In the genomic region with DNA sequence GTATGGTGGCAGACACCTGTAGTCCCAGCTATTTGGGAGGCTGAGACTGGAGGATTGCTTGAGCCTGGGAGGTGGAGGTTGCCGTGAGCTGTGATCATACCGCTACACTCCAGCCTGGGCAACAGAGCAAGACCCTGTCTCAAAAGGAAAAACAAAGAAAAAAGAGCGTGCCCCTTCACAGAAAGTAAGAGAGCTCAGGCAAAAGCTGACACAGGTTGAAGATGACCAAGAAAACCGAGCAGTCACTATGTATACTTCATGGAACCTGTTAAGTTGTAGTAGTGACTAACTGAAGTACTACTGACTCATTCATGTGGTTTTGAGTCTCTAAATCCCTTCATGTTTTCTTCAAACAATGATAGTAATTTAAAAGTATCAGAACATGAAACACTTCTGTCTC, we compare ENCODE assay signal across 9 cellular contexts. TPM values are rescaled to one million over a fixed set of nuclear protein-coding genes. Genes with fewer than 3 reads are reported as not detected.
DNase-seq lines count a peak whose midpoint lies in the region; ATAC-seq, FAIRE-seq and TF ChIP-seq lines count a peak whose summit lies in the region.
"Had no signal": no experiment of that assay in that cellular context is flagged by ENCODE, and none has a peak within 500 bp of the region (broad histone marks: within the 10 kb centered on the region; RNA-seq: fewer than 3 reads in every experiment).

No MANE protein-coding gene starts in this region.

- H3K79me2 ChIP-seq in HepG2 (ENCODE audit: insufficient read depth, low read length) = no peaks in the 10 kb centered on the region

- POLR2A ChIA-PET in HepG2 (lab: Yijun Ruan, JAX) = no interaction called here
- POLR2A ChIA-PET in activated CD4-positive, alpha-beta memory T cell treated with anti-CD3 and anti-CD28 coated beads for 36 hours (lab: Charles Lee) = no interaction called here

- in situ Hi-C loops in HepG2 (cut with HindIII; ENCODE audit: extremely low pct_ligation_motif_present, low pct_unique_long_range_greater_than_20kb) = no loop called here

- FAIRE-seq in HepG2 (lab: Jason Lieb, UNC) = no peak

- BruUV-seq in HepG2 (replicated peaks; lab: Mats Ljungman, UMichigan) = no TSS peak

- CTCF ChIA-PET in HepG2 (lab: Yijun Ruan, JAX; ENCODE audit: low intra/inter-chr PET ratio, low total read pairs) = no interaction called here
- CTCF ChIA-PET in activated CD4-positive, alpha-beta memory T cell treated with anti-CD3 and anti-CD28 coated beads for 36 hours (lab: Charles Lee) = interaction anchor here (1.0 to 7.2 kb wide), 10 partner anchors 10 to 91 kb away, joined by 3 to 48 read pairs (median 4); no protein-coding TSS in a partner anchor

- TF ChIP-seq RAD21 in HepG2 (CRISPR knock-in tag; IDR thresholded peaks at IDR 0.05) = no peak

- ATAC-seq in HepG2 = no peak
- no peak for ATAC-seq in right lobe of liver

- TF ChIP-seq EP300 in HepG2 (IDR thresholded peaks at IDR 0.05; ENCODE audit: low read depth in 2 of 2, low read length in 2 of 2) (no peak), HepG2 (CRISPR knock-in tag; IDR thresholded peaks at IDR 0.05; ENCODE audit: borderline replicate concordance) (no peak)

- intact Hi-C loops in HepG2 (cut with micrococcal nuclease; ENCODE audit: unreplicated experiment) (no loop called here), right lobe of liver (cut with DNase I) (no loop called here), posterior vena cava (cut with DNase I) (no loop called here)
- intact Hi-C loops in activated CD4-positive, alpha-beta memory T cell treated with anti-CD3 and anti-CD28 coated beads for 36 hours (cut with micrococcal nuclease) = loop anchor here (2.0 to 5.0 kb wide), 2 partner anchors 16 to 335 kb away; no protein-coding TSS in a partner anchor

- TF ChIP-seq CTCF in HepG2 (CRISPR knock-in tag; IDR thresholded peaks at IDR 0.05) (no peak), right lobe of liver (IDR thresholded peaks at IDR 0.05) (no peak)

- peaks cover 47% of the 10 kb centered on the region for H3K27me3 Mint-ChIP-seq in activated CD4-positive, alpha-beta memory T cell treated with anti-CD3 and anti-CD28 coated beads for 36 hours
- H3K27me3 Mint-ChIP-seq in immature natural killer cell (ENCODE audit: low read depth in 3 of 3) = peaks cover 22 to 35% (median 25%) of the 10 kb centered on the region in 3 donors

- no peak overlapping the region for H3K27ac ChIP-seq in HepG2 (ENCODE audit: extremely low read length, insufficient read depth, low read length)
- no peak overlapping the region for H3K27ac ChIP-seq in right lobe of liver

- H3K4me2 ChIP-seq in HepG2 (ENCODE audit: low read depth, low read length) = no peak overlapping the region

- H3K4me3 ChIP-seq in HepG2 (replicated peaks in 1 of 3; ENCODE audit: insufficient read depth in 1 of 3, low read depth in 2 of 3, low read length in 3 of 3) = no peak overlapping the region
- H3K4me3 ChIP-seq in right lobe of liver = no peak overlapping the region
- H3K4me3 ChIP-seq in H7 (ENCODE audit: insufficient read depth, low read depth, low read length) = no peak overlapping the region

- H3K9me3 Mint-ChIP-seq in activated CD4-positive, alpha-beta memory T cell treated with anti-CD3 and anti-CD28 coated beads for 36 hours = no peaks in the 10 kb centered on the region
- H3K9me3 Mint-ChIP-seq in immature natural killer cell = no peaks in the 10 kb centered on the region

- no peak overlapping the region for H3K9ac ChIP-seq in HepG2 (ENCODE audit: insufficient read depth, low read depth, low read length)

- no peak overlapping the region for H2AFZ ChIP-seq in HepG2 (ENCODE audit: low read length)

- H4K20me1 ChIP-seq in HepG2 (ENCODE audit: insufficient read depth, low read length) = no peaks in the 10 kb centered on the region
- H4K20me1 ChIP-seq: BLaER1 treated with 17β-estradiol and CSF1 and Interleukin-3, amounts not matched to agents 10 nM and 100 nM had no signal

- H3K36me3 Mint-ChIP-seq in activated CD4-positive, alpha-beta memory T cell treated with anti-CD3 and anti-CD28 coated beads for 36 hours = no peaks in the 10 kb centered on the region
- no peaks in the 10 kb centered on the region for H3K36me3 Mint-ChIP-seq in immature natural killer cell

- H3K9me3 ChIP-seq in HepG2 (ENCODE audit: low read length) = no peaks in the 10 kb centered on the region
- no peaks in the 10 kb centered on the region for H3K9me3 ChIP-seq in right lobe of liver
- H3K9me3 ChIP-seq: BLaER1 treated with 17β-estradiol and CSF1 and Interleukin-3, amounts not matched to agents 10 nM and 100 nM had no signal

- H3K36me3 ChIP-seq in HepG2 (replicated peaks in 1 of 2; ENCODE audit: control insufficient read depth in 1 of 2, insufficient read depth in 2 of 2, low read length in 2 of 2) (no peaks in the 10 kb centered on the region), right lobe of liver (no peaks in the 10 kb centered on the region), H7 (replicated peaks; ENCODE audit: control insufficient read depth, insufficient read depth, low read length) (no peaks in the 10 kb centered on the region)
- H3K36me3 ChIP-seq: BLaER1 treated with 17β-estradiol and CSF1 and Interleukin-3, amounts not matched to agents 10 nM and 100 nM had no signal

- H3K27me3 ChIP-seq in HepG2 (ENCODE audit: control insufficient read depth in 1 of 2, insufficient read depth in 2 of 2, low read length in 2 of 2) (peaks cover 21 to 83% of the 10 kb centered on the region in 2 experiments; a peak in 4 of 5 replicates), right lobe of liver (no peaks in the 10 kb centered on the region), H7 (ENCODE audit: control insufficient read depth, insufficient read depth, low read length) (peaks cover 80% of the 10 kb centered on the region)

- peaks cover 13% of the 10 kb centered on the region; the same call in 1 of the 2 replicates for H3K4me1 ChIP-seq in HepG2 (ENCODE audit: insufficient read depth, low read length)
- H3K4me1 ChIP-seq in right lobe of liver = peaks cover 0 to 6% (median 0%) of the 10 kb centered on the region in 4 donors

- WGBS in HepG2 (ENCODE audit: low lambda C conversion rate) = 40% methylated on average over 4 of the region's 4 CpGs
- 83% methylated on average over 4 of the region's 4 CpGs for WGBS in right lobe of liver (ENCODE audit: insufficient coverage, low coverage, low lambda C conversion rate, missing lambda C conversion rate)

- TF ChIP-seq POLR2A in HepG2 (IDR thresholded peaks at IDR 0.05; ENCODE audit: insufficient read depth in 1 of 2, low read depth in 2 of 2, low read length in 2 of 2) (no peak), right lobe of liver (IDR thresholded peaks at IDR 0.05) (no peak)

- peaks cover 21% of the 10 kb centered on the region for H3K4me1 Mint-ChIP-seq in activated CD4-positive, alpha-beta memory T cell treated with anti-CD3 and anti-CD28 coated beads for 36 hours (ENCODE audit: low read depth)
- H3K4me1 Mint-ChIP-seq in immature natural killer cell = peaks cover 14 to 16% of the 10 kb centered on the region in 2 donors

- H3K27ac Mint-ChIP-seq in activated CD4-positive, alpha-beta memory T cell treated with anti-CD3 and anti-CD28 coated beads for 36 hours = no peak overlapping the region
- H3K27ac Mint-ChIP-seq in immature natural killer cell = no peak overlapping the region

- H3K4me3 Mint-ChIP-seq in activated CD4-positive, alpha-beta memory T cell treated with anti-CD3 and anti-CD28 coated beads for 36 hours = peak overlapping the region; percentile 69
- H3K4me3 Mint-ChIP-seq in immature natural killer cell = peak overlapping the region; percentile 22 to 88 (median 76)

- DNase-seq in HepG2 (ENCODE audit: low spot score) (no peak), right lobe of liver (no peak), immature natural killer cell (no peak), H7 (no peak), posterior vena cava (ENCODE audit: low spot score) (no peak), Kasumi-1 (lab: John Stamatoyannopoulos, UW) (no peak)
- no peak for DNase-seq in activated CD4-positive, alpha-beta memory T cell treated with anti-CD3 and anti-CD28 coated beads for 36 hours
- no peak for DNase-seq in stimulated activated CD4-positive, alpha-beta T cell treated with anti-CD3 and anti-CD28 coated beads, Interleukin-4, amount 100 ng/mL, for 24 hours

RNA-seq across cellular contexts. Expression of a gene that starts 1.2 kb away (rescaled TPM):
- total RNA-seq in HepG2 (2016; rRNA removed; fragmentation: Illumina TruSeq; extraction: Trizol) (not detected in 2 replicates), right lobe of liver (under 1 TPM in 4 of 6 experiments, not detected in 2; 0.11 to 0.32 (median 0.18) TPM), posterior vena cava (1 to 10 TPM in 1 of 2 donors, under 1 TPM in 1; 0.43 to 1.2 TPM)
- not detected in 2 replicates for total RNA-seq in HepG2 (2016; cell fraction: cytosol; rRNA removed; fragmentation: Illumina TruSeq; extraction: Trizol; ENCODE audit: low read depth)
- not detected in 2 replicates for total RNA-seq in HepG2 (2016; cell fraction: insoluble cytoplasmic fraction; rRNA removed; fragmentation: Illumina TruSeq; extraction: Trizol)
- not detected in 2 replicates for total RNA-seq in HepG2 (2016; cell fraction: membrane; rRNA removed; fragmentation: Illumina TruSeq; extraction: Trizol)
- total RNA-seq in HepG2 (2016; cell fraction: nucleus; rRNA removed; fragmentation: Illumina TruSeq; extraction: Trizol) = not detected in 2 replicates
- polyA plus RNA-seq in HepG2 (2011; rRNA removed) (not detected in 2 replicates), immature natural killer cell (under 1 TPM in 1 of 3 donors, not detected in 2; 0.08 TPM)
- polyA plus RNA-seq in HepG2 (2011; cell fraction: cytosol; rRNA removed) = not detected in 2 replicates
- polyA plus RNA-seq in HepG2 (2011; cell fraction: nucleus; rRNA removed) = 0.06 TPM in 1 of 2 replicates, not detected in the other
- polyA plus RNA-seq in HepG2 (2012) = 0.07 TPM in 1 of 2 replicates, not detected in the other
- not detected in 2 replicates for polyA plus RNA-seq in HepG2 (2016; cell fraction: cytosol; fragmentation: Illumina TruSeq; extraction: Trizol; ENCODE audit: low read depth)
- polyA plus RNA-seq in HepG2 (2016; cell fraction: insoluble cytoplasmic fraction; fragmentation: Illumina TruSeq; extraction: Trizol; ENCODE audit: low read depth) = not detected in 2 replicates
- polyA plus RNA-seq in HepG2 (2016; cell fraction: membrane; fragmentation: Illumina TruSeq; extraction: Trizol; ENCODE audit: low read depth) = not detected in 2 replicates
- not detected in 2 replicates for polyA plus RNA-seq in HepG2 (2016; cell fraction: nucleus; fragmentation: Illumina TruSeq; extraction: Trizol; ENCODE audit: insufficient read depth, low read depth)
- polyA minus RNA-seq in HepG2 (2011; rRNA and poly(A)+ RNA removed; ENCODE audit: low replicate concordance) = not detected in 2 replicates
- polyA minus RNA-seq in HepG2 (2011; cell fraction: cytosol; rRNA and poly(A)+ RNA removed) = not detected in 2 replicates
- not detected in 2 replicates for polyA minus RNA-seq in HepG2 (2011; cell fraction: nucleus; rRNA and poly(A)+ RNA removed)
- under 1 TPM; 0.10 to 0.12 TPM for total RNA-seq in activated CD4-positive, alpha-beta memory T cell treated with anti-CD3 and anti-CD28 coated beads for 36 hours
- total RNA-seq in H7 (2014; rRNA removed; shearing (Covaris generic)) = 0.14 and 0.67 TPM in 2 replicates

RNA-seq across cellular contexts. Expression of a gene that starts 19.0 kb away (rescaled TPM):
- total RNA-seq in HepG2 (2016; rRNA removed; fragmentation: Illumina TruSeq; extraction: Trizol) = 49.0 and 61.2 TPM in 2 replicates
- total RNA-seq in HepG2 (2016; cell fraction: cytosol; rRNA removed; fragmentation: Illumina TruSeq; extraction: Trizol; ENCODE audit: low read depth) = 7.3 and 8.4 TPM in 2 replicates
- total RNA-seq in HepG2 (2016; cell fraction: insoluble cytoplasmic fraction; rRNA removed; fragmentation: Illumina TruSeq; extraction: Trizol) = 50.4 and 59.7 TPM in 2 replicates
- 6.4 and 9.5 TPM in 2 replicates for total RNA-seq in HepG2 (2016; cell fraction: membrane; rRNA removed; fragmentation: Illumina TruSeq; extraction: Trizol)
- 41.5 and 46.2 TPM in 2 replicates for total RNA-seq in HepG2 (2016; cell fraction: nucleus; rRNA removed; fragmentation: Illumina TruSeq; extraction: Trizol)
- polyA plus RNA-seq in HepG2 (2011; rRNA removed) = 20.3 and 20.5 TPM in 2 replicates
- 10.7 and 11.3 TPM in 2 replicates for polyA plus RNA-seq in HepG2 (2011; cell fraction: cytosol; rRNA removed)
- polyA plus RNA-seq in HepG2 (2011; cell fraction: nucleus; rRNA removed) = 43.8 and 49.7 TPM in 2 replicates
- 33.1 and 42.8 TPM in 2 replicates for polyA plus RNA-seq in HepG2 (2012)
- 1.6 and 1.9 TPM in 2 replicates for polyA plus RNA-seq in HepG2 (2016; cell fraction: cytosol; fragmentation: Illumina TruSeq; extraction: Trizol; ENCODE audit: low read depth)
- 54.9 and 57.4 TPM in 2 replicates for polyA plus RNA-seq in HepG2 (2016; cell fraction: insoluble cytoplasmic fraction; fragmentation: Illumina TruSeq; extraction: Trizol; ENCODE audit: low read depth)
- polyA plus RNA-seq in HepG2 (2016; cell fraction: membrane; fragmentation: Illumina TruSeq; extraction: Trizol; ENCODE audit: low read depth) = 3.8 and 5.7 TPM in 2 replicates
- polyA plus RNA-seq in HepG2 (2016; cell fraction: nucleus; fragmentation: Illumina TruSeq; extraction: Trizol; ENCODE audit: insufficient read depth, low read depth) = 82.8 and 85.5 TPM in 2 replicates
- 8.3 and 17.5 TPM in 2 replicates for polyA minus RNA-seq in HepG2 (2011; rRNA and poly(A)+ RNA removed; ENCODE audit: low replicate concordance)
- 9.8 and 11.3 TPM in 2 replicates for polyA minus RNA-seq in HepG2 (2011; cell fraction: cytosol; rRNA and poly(A)+ RNA removed)
- polyA minus RNA-seq in HepG2 (2011; cell fraction: nucleus; rRNA and poly(A)+ RNA removed) = 21.2 and 29.0 TPM in 2 replicates
- 10 to 100 TPM in 5 of 6 experiments, 1 to 10 TPM in 1; 9.0 to 17.4 (median 11.1) TPM for total RNA-seq in right lobe of liver
- 10 to 100 TPM; 46.2 to 56.0 TPM for total RNA-seq in activated CD4-positive, alpha-beta memory T cell treated with anti-CD3 and anti-CD28 coated beads for 36 hours
- polyA plus RNA-seq in immature natural killer cell = 10 to 100 TPM in 1 of 3 donors, 1 to 10 TPM in 2; 3.0 to 14.1 (median 7.5) TPM
- total RNA-seq in H7 (2014; rRNA removed; shearing (Covaris generic)) = 24.2 and 29.4 TPM in 2 replicates
- total RNA-seq in posterior vena cava = 10 to 100 TPM; 32.9 to 33.9 TPM

RNA-seq across cellular contexts. Expression of a gene that starts 47.1 kb away (rescaled TPM):
- total RNA-seq in HepG2 (2016; rRNA removed; fragmentation: Illumina TruSeq; extraction: Trizol) (18.4 and 22.8 TPM in 2 replicates), right lobe of liver (1 to 10 TPM; 3.0 to 9.8 (median 5.5) TPM), posterior vena cava (10 to 100 TPM; 44.7 to 49.4 TPM)
- 12.3 and 12.6 TPM in 2 replicates for total RNA-seq in HepG2 (2016; cell fraction: cytosol; rRNA removed; fragmentation: Illumina TruSeq; extraction: Trizol; ENCODE audit: low read depth)
- 15.4 and 23.8 TPM in 2 replicates for total RNA-seq in HepG2 (2016; cell fraction: insoluble cytoplasmic fraction; rRNA removed; fragmentation: Illumina TruSeq; extraction: Trizol)
- 28.1 and 28.2 TPM in 2 replicates for total RNA-seq in HepG2 (2016; cell fraction: membrane; rRNA removed; fragmentation: Illumina TruSeq; extraction: Trizol)
- total RNA-seq in HepG2 (2016; cell fraction: nucleus; rRNA removed; fragmentation: Illumina TruSeq; extraction: Trizol) = 12.6 and 19.2 TPM in 2 replicates
- polyA plus RNA-seq in HepG2 (2011; rRNA removed) (34.0 and 49.9 TPM in 2 replicates), immature natural killer cell (10 to 100 TPM; 39.0 to 66.0 (median 53.3) TPM)
- polyA plus RNA-seq in HepG2 (2011; cell fraction: cytosol; rRNA removed) = 31.4 and 37.8 TPM in 2 replicates
- polyA plus RNA-seq in HepG2 (2011; cell fraction: nucleus; rRNA removed) = 92.2 and 93.4 TPM in 2 replicates
- polyA plus RNA-seq in HepG2 (2012) = 25.0 and 27.5 TPM in 2 replicates
- 18.4 and 18.5 TPM in 2 replicates for polyA plus RNA-seq in HepG2 (2016; cell fraction: cytosol; fragmentation: Illumina TruSeq; extraction: Trizol; ENCODE audit: low read depth)
- 20.6 and 24.8 TPM in 2 replicates for polyA plus RNA-seq in HepG2 (2016; cell fraction: insoluble cytoplasmic fraction; fragmentation: Illumina TruSeq; extraction: Trizol; ENCODE audit: low read depth)
- 26.7 and 29.0 TPM in 2 replicates for polyA plus RNA-seq in HepG2 (2016; cell fraction: membrane; fragmentation: Illumina TruSeq; extraction: Trizol; ENCODE audit: low read depth)
- polyA plus RNA-seq in HepG2 (2016; cell fraction: nucleus; fragmentation: Illumina TruSeq; extraction: Trizol; ENCODE audit: insufficient read depth, low read depth) = 29.2 and 34.5 TPM in 2 replicates
- 82.0 and 176 TPM in 2 replicates for polyA minus RNA-seq in HepG2 (2011; rRNA and poly(A)+ RNA removed; ENCODE audit: low replicate concordance)
- polyA minus RNA-seq in HepG2 (2011; cell fraction: cytosol; rRNA and poly(A)+ RNA removed) = 19.3 and 30.8 TPM in 2 replicates
- 26.3 and 29.8 TPM in 2 replicates for polyA minus RNA-seq in HepG2 (2011; cell fraction: nucleus; rRNA and poly(A)+ RNA removed)
- total RNA-seq in activated CD4-positive, alpha-beta memory T cell treated with anti-CD3 and anti-CD28 coated beads for 36 hours = 10 to 100 TPM; 52.9 to 57.7 TPM
- 27.2 and 45.7 TPM in 2 replicates for total RNA-seq in H7 (2014; rRNA removed; shearing (Covaris generic))
